In genomic region chr7:148986737-148987009, GRCh38 we compare ENCODE assay signal across 8 cellular contexts. TPM values are rescaled to one million over a fixed set of nuclear protein-coding genes. Genes with fewer than 3 reads are reported as not detected.
DNase-seq lines count a peak whose midpoint lies in the region; ATAC-seq and TF ChIP-seq lines count a peak whose summit lies in the region.

No MANE protein-coding gene starts in this region.

- CTCF ChIA-PET in activated CD8-positive, alpha-beta memory T cell treated with anti-CD3 and anti-CD28 coated beads, Interleukin-2, amount 10 ng/mL, durations not matched to agents 7 days and 5 days (lab: Charles Lee) = interaction anchor here (0.7 kb wide), 1 partner anchor 102 kb away, joined by 3 read pairs; no protein-coding TSS in a partner anchor

- no peak overlapping the region for H3K9ac ChIP-seq in subcutaneous abdominal adipose tissue (ENCODE audit: low read length in 5 of 5)

- no peaks in the 10 kb centered on the region for H3K27me3 ChIP-seq in subcutaneous abdominal adipose tissue (ENCODE audit: control insufficient read depth in 5 of 5, insufficient read depth in 4 of 5, low read length in 5 of 5)

- no peak for ATAC-seq in activated CD8-positive, alpha-beta memory T cell treated with anti-CD3 and anti-CD28 coated beads, Interleukin-2, amount 10 ng/mL, durations not matched to agents 7 days and 5 days
- ATAC-seq in T-helper 17 cell = no peak
- no peak for ATAC-seq in HG02885 (IDR thresholded peaks at IDR 0.05; ENCODE audit: poor library complexity, unreplicated experiment)

- peaks cover 21% of the 10 kb centered on the region for H3K27me3 Mint-ChIP-seq in activated CD8-positive, alpha-beta memory T cell treated with anti-CD3 and anti-CD28 coated beads, Interleukin-2, amount 10 ng/mL, durations not matched to agents 7 days and 5 days
- H3K27me3 Mint-ChIP-seq in T-helper 17 cell (peaks cover 6% of the 10 kb centered on the region), glutamatergic neuron (ENCODE audit: unreplicated experiment) (peaks cover 14% of the 10 kb centered on the region)

- peak overlapping the region; percentile 74 for H3K27ac ChIP-seq in subcutaneous abdominal adipose tissue (ENCODE audit: low read depth, low read length)

- no peaks in the 10 kb centered on the region for H3K36me3 Mint-ChIP-seq in activated CD8-positive, alpha-beta memory T cell treated with anti-CD3 and anti-CD28 coated beads, Interleukin-2, amount 10 ng/mL, durations not matched to agents 7 days and 5 days
- H3K36me3 Mint-ChIP-seq in T-helper 17 cell (ENCODE audit: low read depth) (no peaks in the 10 kb centered on the region), glutamatergic neuron (ENCODE audit: unreplicated experiment) (no peaks in the 10 kb centered on the region)

- TF ChIP-seq CTCF in glutamatergic neuron (IDR thresholded peaks at IDR 0.05; ENCODE audit: partially characterized antibody, unreplicated experiment) = no peak

- no peaks in the 10 kb centered on the region for H3K36me3 ChIP-seq in subcutaneous abdominal adipose tissue (ENCODE audit: control insufficient read depth in 5 of 5, insufficient read depth in 5 of 5, low read length in 5 of 5)

- no peak for DNase-seq in activated CD8-positive, alpha-beta memory T cell treated with anti-CD3 and anti-CD28 coated beads, Interleukin-2, amount 10 ng/mL, durations not matched to agents 7 days and 5 days
- no peak for DNase-seq in activated CD8-positive, alpha-beta memory T cell treated with anti-CD3 and anti-CD28 coated beads, Interleukin-2, amount 50 U/mL, for 48 hours
- DNase-seq in T-helper 17 cell = no peak
- no peak for DNase-seq in glutamatergic neuron
- DNase-seq in mucosa of gallbladder (ENCODE audit: low spot score) = no peak
- no peak for DNase-seq in NK-92 (lab: John Stamatoyannopoulos, UW; ENCODE audit: unreplicated experiment)

- peaks cover 44% of the 10 kb centered on the region for H3K4me1 Mint-ChIP-seq in activated CD8-positive, alpha-beta memory T cell treated with anti-CD3 and anti-CD28 coated beads, Interleukin-2, amount 10 ng/mL, durations not matched to agents 7 days and 5 days
- H3K4me1 Mint-ChIP-seq in T-helper 17 cell (peaks cover 39% of the 10 kb centered on the region), glutamatergic neuron (ENCODE audit: low read depth, unreplicated experiment) (peaks cover 8% of the 10 kb centered on the region)

- peaks cover 7 to 42% (median 31%) of the 10 kb centered on the region in 5 donors for H3K4me1 ChIP-seq in subcutaneous abdominal adipose tissue (ENCODE audit: control insufficient read depth in 5 of 5, insufficient read depth in 5 of 5, low read length in 5 of 5)

- peak overlapping the region in 1 of 5 donors; percentile 99 for H3K4me3 ChIP-seq in subcutaneous abdominal adipose tissue (ENCODE audit: low read depth in 1 of 5, low read length in 5 of 5)

- H3K9me3 ChIP-seq in T-helper 17 cell (ENCODE audit: control insufficient read depth, low read length, poor library complexity, severe bottlenecking) (no peaks in the 10 kb centered on the region), subcutaneous abdominal adipose tissue (ENCODE audit: control insufficient read depth in 5 of 5, low read length in 5 of 5) (no peaks in the 10 kb centered on the region)

- H3K9me3 Mint-ChIP-seq in activated CD8-positive, alpha-beta memory T cell treated with anti-CD3 and anti-CD28 coated beads, Interleukin-2, amount 10 ng/mL, durations not matched to agents 7 days and 5 days (ENCODE audit: low read depth) = no peaks in the 10 kb centered on the region
- peaks cover 20% of the 10 kb centered on the region for H3K9me3 Mint-ChIP-seq in glutamatergic neuron (ENCODE audit: unreplicated experiment)

- H3K27ac Mint-ChIP-seq in activated CD8-positive, alpha-beta memory T cell treated with anti-CD3 and anti-CD28 coated beads, Interleukin-2, amount 10 ng/mL, durations not matched to agents 7 days and 5 days = peak overlapping the region; percentile 83
- H3K27ac Mint-ChIP-seq in T-helper 17 cell (peak overlapping the region; percentile 97), glutamatergic neuron (ENCODE audit: unreplicated experiment) (peak overlapping the region; percentile 92)

- H3K4me3 Mint-ChIP-seq in activated CD8-positive, alpha-beta memory T cell treated with anti-CD3 and anti-CD28 coated beads, Interleukin-2, amount 10 ng/mL, durations not matched to agents 7 days and 5 days = peak overlapping the region; percentile 92
- H3K4me3 Mint-ChIP-seq in T-helper 17 cell (peak overlapping the region; percentile 98), glutamatergic neuron (ENCODE audit: unreplicated experiment) (peak overlapping the region; percentile 85)

RNA-seq across cellular contexts. Expression of gene PDIA4, which starts 41.6 kb away (rescaled TPM):
- total RNA-seq in activated CD8-positive, alpha-beta memory T cell treated with anti-CD3 and anti-CD28 coated beads, Interleukin-2, amount 10 ng/mL, durations not matched to agents 7 days and 5 days = 10 to 100 TPM; 82.3 to 99.4 TPM
- 10 to 100 TPM; 42.4 to 49.8 TPM for total RNA-seq in T-helper 17 cell
- 69.0 TPM for total RNA-seq in glutamatergic neuron (ENCODE audit: unreplicated experiment)
- total RNA-seq in mucosa of gallbladder = 216 TPM
